Comparison of ENCODE assay signal across 27 cellular contexts in the genomic region with DNA sequence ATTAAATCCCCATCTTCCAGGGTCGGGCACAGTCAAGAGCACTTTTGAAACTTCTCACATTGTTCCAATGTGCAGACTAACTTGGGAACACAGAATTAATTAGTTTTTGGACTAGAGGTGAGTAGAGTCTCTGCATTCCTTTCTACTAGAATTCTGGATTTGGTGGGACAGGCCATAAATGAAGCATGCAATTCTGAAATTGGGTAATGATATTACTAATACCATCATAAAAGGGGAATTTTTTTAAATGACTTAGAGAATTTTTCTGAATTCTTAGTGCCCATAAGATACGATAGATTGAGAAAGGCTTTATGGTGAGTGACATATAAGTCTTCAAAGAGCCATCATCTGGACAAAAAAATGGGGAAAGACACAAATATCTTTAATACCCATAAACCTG. TPM values are rescaled to one million over a fixed set of nuclear protein-coding genes. Genes with fewer than 3 reads are reported as not detected.
"Had no signal": no experiment of that assay in that cellular context is flagged by ENCODE, and none has a peak within 500 bp of the region (broad histone marks: within the 10 kb centered on the region; RNA-seq: fewer than 3 reads in every experiment).

No MANE protein-coding gene starts in this region.

- H3K27ac ChIP-seq: brain microvascular endothelial cell, coronary artery, dorsolateral prefrontal cortex, heart left ventricle had no signal

- ATAC-seq: activated CD4-positive, alpha-beta T cell treated with anti-CD3 and anti-CD28 coated beads for 36 hours; activated naive CD4-positive, alpha-beta T cell treated with anti-CD3 and anti-CD28 coated beads, Interleukin-2, amount 50 U/mL, for 72 hours; activated T-cell treated with anti-CD3 and anti-CD28 coated beads, Interleukin-2, amount 50 U/mL, for 72 hours; esophagus mucosa; heart left ventricle had no signal

- H3K4me3 ChIP-seq: coronary artery, dorsolateral prefrontal cortex, heart left ventricle had no signal

- H3K9me3 ChIP-seq: heart left ventricle had no signal

- DNase-seq: activated CD4-positive, alpha-beta memory T cell treated with anti-CD3 and anti-CD28 coated beads, Interleukin-2, amount 10 ng/mL, durations not matched to agents 7 days and 5 days; activated CD4-positive, alpha-beta T cell treated with anti-CD3 and anti-CD28 coated beads for 36 hours; activated CD4-positive, alpha-beta T cell treated with anti-CD3 and anti-CD28 coated beads, Interleukin-2, amount 10 ng/mL, durations not matched to agents 24 days and 14 days; activated CD4-positive, CD25-positive, alpha-beta regulatory T cell; activated CD4-positive, CD25-positive, alpha-beta regulatory T cell treated with anti-CD3 and anti-CD28 coated beads, Interleukin-2, amount 50 U/mL, for 72 hours; activated CD8-positive, alpha-beta memory T cell treated with anti-CD3 and anti-CD28 coated beads, Interleukin-2, amount 50 U/mL, for 48 hours; activated gamma-delta T cell; activated naive CD4-positive, alpha-beta T cell; activated naive CD4-positive, alpha-beta T cell treated with anti-CD3 and anti-CD28 coated beads, Interleukin-2, amount 10 ng/mL, durations not matched to agents 7 days and 5 days; activated naive CD8-positive, alpha-beta T cell treated with anti-CD3 and anti-CD28 coated beads, Interleukin-2, amount 10 ng/mL, durations not matched to agents 7 days and 5 days; activated T-cell treated with anti-CD3 and anti-CD28 coated beads for 4 hours; activated T-cell treated with anti-CD3 and anti-CD28 coated beads, Interleukin-2, amount 50 U/mL, for 24 hours; activated T-cell treated with anti-CD3 and anti-CD28 coated beads, Interleukin-2, amount 50 U/mL, for 72 hours; amniotic stem cell; anterior cingulate cortex; brain microvascular endothelial cell; dorsolateral prefrontal cortex; effector memory CD4-positive, alpha-beta T cell; endodermal cell; foreskin fibroblast; glutamatergic neuron; heart left ventricle; T-helper 2 cell had no signal

- H3K4me1 ChIP-seq: heart left ventricle had no signal

- H3K27me3 ChIP-seq: brain microvascular endothelial cell, heart left ventricle had no signal

- H3K36me3 ChIP-seq: brain microvascular endothelial cell had no signal

RNA-seq across cellular contexts. Expression of a gene that starts 41.8 kb away (rescaled TPM):
- total RNA-seq: activated CD4-positive, alpha-beta memory T cell treated with anti-CD3 and anti-CD28 coated beads, Interleukin-2, amount 10 ng/mL, durations not matched to agents 7 days and 5 days; activated CD4-positive, alpha-beta T cell treated with anti-CD3 and anti-CD28 coated beads for 36 hours; activated CD4-positive, alpha-beta T cell treated with anti-CD3 and anti-CD28 coated beads, Interleukin-2, amount 10 ng/mL, durations not matched to agents 24 days and 14 days; activated naive CD4-positive, alpha-beta T cell treated with anti-CD3 and anti-CD28 coated beads, Interleukin-2, amount 50 U/mL, for 72 hours; activated naive CD8-positive, alpha-beta T cell treated with anti-CD3 and anti-CD28 coated beads, Interleukin-2, amount 10 ng/mL, durations not matched to agents 7 days and 5 days; activated T-cell treated with anti-CD3 and anti-CD28 coated beads, Interleukin-2, amount 50 U/mL, for 72 hours; T-helper 1 cell treated with Interleukin-12 subunit alpha and Interleukin-12 subunit beta and Interleukin-4 antibody, amounts not matched to agents 30 ng/mL and 1 ng/mL, for 36 hours had no signal
